ENCODE assay signal across 8 cellular contexts in the genomic region with DNA sequence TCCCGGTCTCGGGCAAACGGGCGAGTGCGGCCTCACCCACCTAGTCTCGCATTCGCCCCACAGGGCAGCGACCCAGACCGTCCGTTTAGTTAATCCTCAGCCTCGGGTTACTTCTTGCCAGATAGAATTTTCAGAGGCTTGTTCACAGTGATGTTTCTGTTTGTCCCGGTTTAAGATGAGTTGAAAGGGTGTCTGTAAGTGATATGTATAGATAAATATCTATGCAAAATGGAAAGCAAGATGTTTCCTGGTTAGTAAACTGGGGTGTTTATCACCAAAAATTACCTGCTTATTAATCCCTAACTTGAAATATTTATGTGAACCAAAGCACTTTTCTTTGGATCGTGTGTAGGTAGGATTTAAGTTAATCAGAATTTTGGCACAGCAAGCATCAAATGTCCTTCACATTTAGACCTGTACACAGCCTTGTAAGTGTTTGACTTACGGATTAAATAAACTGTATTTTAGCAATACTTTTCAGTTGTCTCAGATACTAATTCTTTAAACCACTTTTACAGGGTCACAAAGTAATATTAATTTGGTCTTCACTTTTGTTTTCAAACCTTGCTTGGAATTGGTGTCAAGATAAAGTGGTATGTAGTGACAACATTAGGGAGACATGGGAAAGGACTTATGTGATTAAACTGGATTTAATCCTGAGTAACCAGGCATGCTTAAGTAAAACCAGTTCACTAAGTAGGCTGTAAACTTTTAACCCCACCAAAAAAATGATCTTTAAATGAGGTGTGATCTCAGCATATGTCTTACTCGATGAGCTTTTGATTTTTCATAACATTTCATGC. TPM values are rescaled to one million over a fixed set of nuclear protein-coding genes. Genes with fewer than 3 reads are reported as not detected.
DNase-seq lines count a peak whose midpoint lies in the region; ATAC-seq, FAIRE-seq and TF ChIP-seq lines count a peak whose summit lies in the region.

No MANE protein-coding gene starts in this region.

- H3K27me3 Mint-ChIP-seq in Calu3 (ENCODE audit: unreplicated experiment), result no peaks in the 10 kb centered on the region
- H3K27me3 Mint-ChIP-seq in astrocyte (ENCODE audit: low read depth, unreplicated experiment), result no peaks in the 10 kb centered on the region

- peak; percentile 58 for FAIRE-seq in astrocyte (lab: Jason Lieb, UNC)

- peaks cover 45% of the 10 kb centered on the region for H4K20me1 ChIP-seq in astrocyte (ENCODE audit: insufficient read depth, low read length)

- peak overlapping the region; percentile 96 for H3K27ac Mint-ChIP-seq in Calu3 (ENCODE audit: unreplicated experiment)
- peak overlapping the region; percentile 98 for H3K27ac Mint-ChIP-seq in astrocyte (ENCODE audit: unreplicated experiment)

- TF ChIP-seq CTCF in Calu3 (IDR thresholded peaks at IDR 0.05; ENCODE audit: unreplicated experiment), result no peak
- TF ChIP-seq CTCF in astrocyte (IDR thresholded peaks at IDR 0.05; ENCODE audit: insufficient read depth, low read depth, low read length), result no peak
- no peak for TF ChIP-seq CTCF in kidney epithelial cell (IDR thresholded peaks at IDR 0.05; ENCODE audit: insufficient read depth, low read length, poor library complexity, severe bottlenecking)

- H3K4me2 ChIP-seq in astrocyte (ENCODE audit: low read length), result peak overlapping the region; percentile 87

- H3K4me1 Mint-ChIP-seq in Calu3 (ENCODE audit: low read depth, unreplicated experiment), result peaks cover 30% of the 10 kb centered on the region
- H3K4me1 Mint-ChIP-seq in astrocyte (ENCODE audit: low read depth, unreplicated experiment), result peaks cover 31% of the 10 kb centered on the region

- H3K36me3 ChIP-seq in KOPT-K1 (ENCODE audit: insufficient read depth, low read length), result peaks cover 37% of the 10 kb centered on the region
- peaks cover 3% of the 10 kb centered on the region for H3K36me3 ChIP-seq in astrocyte (ENCODE audit: insufficient read depth, low read length)
- H3K36me3 ChIP-seq in kidney epithelial cell (ENCODE audit: control insufficient read depth, insufficient read depth, low read length), result no peaks in the 10 kb centered on the region

- CTCF ChIA-PET in Calu3 (lab: Charles Lee), result interaction anchor here (0.5 to 0.6 kb wide), 2 partner anchors 85 to 972 kb away, joined by 3 to 9 read pairs; no protein-coding TSS in a partner anchor

- ATAC-seq in HG03280 (IDR thresholded peaks at IDR 0.05; ENCODE audit: unreplicated experiment), result no peak

- H3K27me3 ChIP-seq in astrocyte (ENCODE audit: insufficient read depth, low read length), result no peaks in the 10 kb centered on the region
- H3K27me3 ChIP-seq in kidney epithelial cell (ENCODE audit: control insufficient read depth, insufficient read depth, low read length), result no peaks in the 10 kb centered on the region

- peak overlapping the region; percentile 83 for H3K4me3 ChIP-seq in astrocyte (ENCODE audit: insufficient read depth, low read depth, low read length)
- H3K4me3 ChIP-seq in kidney epithelial cell (ENCODE audit: low read depth, low read length), result peak overlapping the region; percentile 80

- TSS peak; percentile 46 for BruUV-seq in Calu3 (replicated peaks; lab: Mats Ljungman, UMichigan)

- peak overlapping the region; percentile 92 for H3K4me3 Mint-ChIP-seq in Calu3 (ENCODE audit: low read depth, unreplicated experiment)
- peak overlapping the region; percentile 95 for H3K4me3 Mint-ChIP-seq in astrocyte (ENCODE audit: unreplicated experiment)

- intact Hi-C loops in Calu3 (cut with micrococcal nuclease; ENCODE audit: unreplicated experiment), result no loop called here
- intact Hi-C loops in posterior cingulate gyrus (cut with DNase I), result no loop called here

- H3K9me3 Mint-ChIP-seq in Calu3 (ENCODE audit: low read depth, unreplicated experiment) (no peaks in the 10 kb centered on the region), astrocyte (ENCODE audit: unreplicated experiment) (no peaks in the 10 kb centered on the region)

- H3K79me2 ChIP-seq in astrocyte (ENCODE audit: insufficient read depth, low read length), result peaks cover 58% of the 10 kb centered on the region

- peak overlapping the region; percentile 85 for H2AFZ ChIP-seq in astrocyte (ENCODE audit: low read depth, low read length)

- H3K9ac ChIP-seq in astrocyte (ENCODE audit: low read length), result peak overlapping the region; percentile 99

- H3K9me3 ChIP-seq in KOPT-K1 (ENCODE audit: insufficient read depth, low read length, poor library complexity, severe bottlenecking) (no peaks in the 10 kb centered on the region), astrocyte (ENCODE audit: insufficient read depth, low read depth, low read length) (no peaks in the 10 kb centered on the region)

- H3K27ac ChIP-seq in KOPT-K1 (ENCODE audit: low read depth, low read length, poor library complexity, severe bottlenecking) (peak overlapping the region; percentile 80), astrocyte (ENCODE audit: low read depth, low read length) (peak overlapping the region; percentile 99), substantia nigra (ENCODE audit: low read depth, low read length, poor library complexity, severe bottlenecking) (peak overlapping the region; percentile 90)

- H3K36me3 Mint-ChIP-seq in Calu3 (ENCODE audit: insufficient read depth, unreplicated experiment) (peaks cover 44% of the 10 kb centered on the region), astrocyte (ENCODE audit: low read depth, unreplicated experiment) (peaks cover 4% of the 10 kb centered on the region)

- DNase-seq in Calu3 (no peak), astrocyte (ENCODE audit: low read depth) (peak; percentile 29), kidney epithelial cell (ENCODE audit: low read depth) (no peak), substantia nigra (lab: John Stamatoyannopoulos, UW) (no peak), posterior cingulate gyrus (no peak), T-helper 9 cell (no peak)

- H3K4me1 ChIP-seq in astrocyte (ENCODE audit: insufficient read depth, low read length), result peaks cover 20% of the 10 kb centered on the region

RNA-seq across cellular contexts. Expression of a gene that starts 0.9 kb away (rescaled TPM):
- total RNA-seq in Calu3 (2022) (32.4 and 33.4 TPM in 2 replicates), astrocyte (24.6 and 27.7 TPM in 2 replicates), kidney epithelial cell (9.5 and 12.8 TPM in 2 replicates)
